9 cellular contexts compared by ENCODE assay signal in genomic region chr1:220876511-220877347, GRCh38. TPM values are rescaled to one million over a fixed set of nuclear protein-coding genes. Genes with fewer than 3 reads are reported as not detected.
DNase-seq lines count a peak whose midpoint lies in the region; ATAC-seq and TF ChIP-seq lines count a peak whose summit lies in the region.
"Had no signal": no experiment of that assay in that cellular context is flagged by ENCODE, and none has a peak within 500 bp of the region (broad histone marks: within the 10 kb centered on the region; RNA-seq: fewer than 3 reads in every experiment).

No MANE protein-coding gene starts in this region.

- H3K4me2 ChIP-seq in BLaER1, result peak overlapping the region; percentile 79

- peak overlapping the region in 1 of 3 experiments; percentile 5 for H3K27ac Mint-ChIP-seq in nephron
- H3K27ac Mint-ChIP-seq in CD8-positive, alpha-beta T cell, result no peak overlapping the region

- H4K20me1 ChIP-seq in BLaER1, result 0 out of 2 replicates have a peak, but pooled peaks cover 11% of the 10 kb centered on the region

- ATAC-seq in GM21717 (IDR thresholded peaks at IDR 0.05; ENCODE audit: unreplicated experiment), result no peak
- no peak for ATAC-seq in CD8-positive, alpha-beta T cell

- H3K27me3 ChIP-seq in BLaER1, result peaks cover 69% of the 10 kb centered on the region
- peaks cover 22% of the 10 kb centered on the region for H3K27me3 ChIP-seq in CD8-positive, alpha-beta T cell (ENCODE audit: insufficient read depth, low read length)

- peak overlapping the region; percentile 57 to 92 (median 85) for H3K4me3 Mint-ChIP-seq in nephron
- no peak overlapping the region for H3K4me3 Mint-ChIP-seq in CD8-positive, alpha-beta T cell

- TF ChIP-seq CTCF in nephron (IDR thresholded peaks at IDR 0.05; ENCODE audit: unreplicated experiment in 3 of 3), result no peak
- no peak for TF ChIP-seq CTCF in CD8-positive, alpha-beta T cell (IDR thresholded peaks at IDR 0.05)

- H3K9ac ChIP-seq in BLaER1, result peak overlapping the region; percentile 92

- H3K27ac ChIP-seq in BLaER1, result peak overlapping the region; percentile 93
- no peak overlapping the region for H3K27ac ChIP-seq in CD8-positive, alpha-beta T cell (ENCODE audit: low read depth, low read length)

- H3K4me1 Mint-ChIP-seq in nephron, result peaks cover 39% of the 10 kb centered on the region
- H3K4me1 Mint-ChIP-seq in CD8-positive, alpha-beta T cell (ENCODE audit: low read depth), result peaks cover 28% of the 10 kb centered on the region

- POLR2A ChIA-PET in CD8-positive, alpha-beta T cell (lab: Charles Lee), result no interaction called here

- 0 out of 2 replicates have a peak, but pooled peaks cover under 1% of the 10 kb centered on the region for H3K36me3 ChIP-seq in BLaER1
- no peaks in the 10 kb centered on the region for H3K36me3 ChIP-seq in CD8-positive, alpha-beta T cell (ENCODE audit: insufficient read depth, low read length)

- peaks cover 97% of the 10 kb centered on the region for H3K27me3 Mint-ChIP-seq in nephron (ENCODE audit: low read depth)
- H3K27me3 Mint-ChIP-seq in CD8-positive, alpha-beta T cell (ENCODE audit: low read depth), result peaks cover 79% of the 10 kb centered on the region

- intact Hi-C loops in CD8-positive, alpha-beta T cell (cut with DNase I, micrococcal nuclease), result loop anchor here in 1 of 2 experiments (5.0 to 10.0 kb wide), 2 partner anchors 1581 to 1758 kb away; no protein-coding TSS in a partner anchor

- H3K4me3 ChIP-seq in BLaER1, result peak overlapping the region; percentile 83
- no peak overlapping the region for H3K4me3 ChIP-seq in CD8-positive, alpha-beta T cell (ENCODE audit: low read depth, low read length)

- no peaks in the 10 kb centered on the region for H3K9me3 Mint-ChIP-seq in nephron
- H3K9me3 Mint-ChIP-seq in CD8-positive, alpha-beta T cell, result no peaks in the 10 kb centered on the region
- H3K9me3 Mint-ChIP-seq: T-helper 1 cell treated with Interleukin-12 subunit alpha and Interleukin-12 subunit beta and Interleukin-4 antibody, amounts not matched to agents 30 μg/mL and 1 μg/mL, for 36 hours had no signal

- no peaks in the 10 kb centered on the region for H3K36me3 Mint-ChIP-seq in nephron (ENCODE audit: low read depth)
- H3K36me3 Mint-ChIP-seq in CD8-positive, alpha-beta T cell, result no peaks in the 10 kb centered on the region

- CTCF ChIA-PET in CD8-positive, alpha-beta T cell (lab: Charles Lee), result no interaction called here

- peaks cover 61% of the 10 kb centered on the region for H3K4me1 ChIP-seq in BLaER1
- peaks cover 19% of the 10 kb centered on the region for H3K4me1 ChIP-seq in CD8-positive, alpha-beta T cell (ENCODE audit: insufficient read depth, low read length)

- no peaks in the 10 kb centered on the region for H3K9me3 ChIP-seq in BLaER1
- H3K9me3 ChIP-seq in CD8-positive, alpha-beta T cell (ENCODE audit: low read length), result no peaks in the 10 kb centered on the region

- DNase-seq in SIG-M5 treated with dmso at 0.1 percent for 504 hours (lab: John Stamatoyannopoulos, UW; ENCODE audit: unreplicated experiment) (peak; percentile 99), globus pallidus (ENCODE audit: low spot score) (peak; percentile 36), DMS153 treated with DMSO at 0.1 percent for 48 hours (lab: John Stamatoyannopoulos, UW; ENCODE audit: unreplicated experiment) (no peak), NCI-H1694 treated with DMSO at 0.1 percent for 48 hours (lab: John Stamatoyannopoulos, UW) (no peak)
- DNase-seq in CD8-positive, alpha-beta T cell, result no peak

RNA-seq across cellular contexts. Expression of gene HLX, which starts 2.5 kb away (rescaled TPM):
- total RNA-seq in CD8-positive, alpha-beta T cell, result not detected

Comparison
In these comparisons a context has a peak if more than half of its experiments do, and no peak if none do; other contexts are left out.
1. DNase-seq: peak in SIG-M5 treated with dmso at 0.1 percent for 504 hours (single experiment) and globus pallidus (single experiment); none in DMS153 treated with DMSO at 0.1 percent for 48 hours (single experiment), CD8-positive, alpha-beta T cell (0 of 7) and NCI-H1694 treated with DMSO at 0.1 percent for 48 hours (single experiment).